Comparison of ENCODE assay signal across 26 cellular contexts in genomic region chr2:200356306-200356705, GRCh38. TPM values are rescaled to one million over a fixed set of nuclear protein-coding genes. Genes with fewer than 3 reads are reported as not detected.
DNase-seq lines count a peak whose midpoint lies in the region; ATAC-seq and TF ChIP-seq lines count a peak whose summit lies in the region.
"Had no signal": no experiment of that assay in that cellular context is flagged by ENCODE, and none has a peak within 500 bp of the region (broad histone marks: within the 10 kb centered on the region; RNA-seq: fewer than 3 reads in every experiment).

No MANE protein-coding gene starts in this region.

- TF ChIP-seq CTCF in Panc1 (IDR thresholded peaks at IDR 0.05): no peak
- no peak for TF ChIP-seq CTCF in endodermal cell (conservative IDR thresholded peaks at IDR 0.05)
- TF ChIP-seq CTCF in thoracic aorta (IDR thresholded peaks at IDR 0.05): no peak

- no peak overlapping the region for H3K9ac ChIP-seq in endodermal cell (ENCODE audit: extremely low read depth, low read length, poor library complexity, severe bottlenecking)
- H3K9ac ChIP-seq: KMS-11 had no signal

- in situ Hi-C loops in Panc1 (cut with HindIII; ENCODE audit: low pct_unique_long_range_greater_than_20kb, low sequenced_read_pairs): no loop called here

- BruUV-seq in Panc1 (replicated peaks; lab: Mats Ljungman, UMichigan): no TSS peak

- 80 to 86% methylated on average over 1 of the region's 1 CpG for WGBS in endodermal cell (ENCODE audit: insufficient coverage in 1 of 2, insufficient read length in 1 of 2), 2 experiments
- WGBS in mesodermal cell (ENCODE audit: insufficient coverage in 2 of 2), 2 experiments: 71 to 80% methylated on average over 1 of the region's 1 CpG

- no peak for ATAC-seq in Panc1
- ATAC-seq in thoracic aorta (ENCODE audit: insufficient number of reproducible peaks, low FRiP score, low read depth): no peak
- ATAC-seq: activated CD4-positive, alpha-beta T cell treated with anti-CD3 and anti-CD28 coated beads for 36 hours; gastrocnemius medialis; HCT116; left lobe of liver; naive thymus-derived CD4-positive, alpha-beta T cell had no signal

- intact Hi-C loops in Panc1 (cut with micrococcal nuclease; ENCODE audit: unreplicated experiment): no loop called here

- H3K4me3 ChIP-seq in Panc1 (ENCODE audit: low read depth in 2 of 2, low read length in 2 of 2): no peak overlapping the region
- H3K4me3 ChIP-seq in endodermal cell (ENCODE audit: low read length): no peak overlapping the region
- no peak overlapping the region for H3K4me3 ChIP-seq in mesodermal cell (ENCODE audit: extremely low read depth, insufficient read depth, low read length, poor library complexity, severe bottlenecking)
- no peak overlapping the region for H3K4me3 ChIP-seq in thoracic aorta
- H3K4me3 ChIP-seq: gastrocnemius medialis had no signal

- no peaks in the 10 kb centered on the region for H3K27me3 Mint-ChIP-seq in endodermal cell (ENCODE audit: insufficient read depth)
- H3K27me3 Mint-ChIP-seq: activated T-cell treated with anti-CD3 and anti-CD28 coated beads, Interleukin-2, amount 50 U/mL, for 24 hours; naive thymus-derived CD4-positive, alpha-beta T cell had no signal

- H3K27ac ChIP-seq in Panc1 (ENCODE audit: low read length): peak overlapping the region; percentile 63
- H3K27ac ChIP-seq in endodermal cell (ENCODE audit: low read depth, low read length): peak overlapping the region; percentile 49
- H3K27ac ChIP-seq in mesodermal cell (ENCODE audit: low read depth, low read length, severe bottlenecking): peak overlapping the region; percentile 85
- peak overlapping the region; percentile 24 to 53 for H3K27ac ChIP-seq in thoracic aorta
- H3K27ac ChIP-seq: epithelial cell of prostate, gastrocnemius medialis, KMS-11 had no signal

- H3K9me3 ChIP-seq in Panc1 (ENCODE audit: control insufficient read depth, insufficient read depth, low read depth, low read length) (no peaks in the 10 kb centered on the region), endodermal cell (ENCODE audit: control insufficient read depth, low read length) (no peaks in the 10 kb centered on the region), mesodermal cell (ENCODE audit: control insufficient read depth, low read length) (no peaks in the 10 kb centered on the region), thoracic aorta (no peaks in the 10 kb centered on the region)
- H3K9me3 ChIP-seq: gastrocnemius medialis had no signal

- H3K4me1 Mint-ChIP-seq in endodermal cell: peaks cover 60% of the 10 kb centered on the region
- H3K4me1 Mint-ChIP-seq: activated CD4-positive, alpha-beta T cell treated with anti-CD3 and anti-CD28 coated beads for 36 hours had no signal

- H3K4me1 ChIP-seq in Panc1 (ENCODE audit: control insufficient read depth, insufficient read depth, low read length): peaks cover 60% of the 10 kb centered on the region
- H3K4me1 ChIP-seq in endodermal cell (ENCODE audit: control insufficient read depth, insufficient read depth, low read length): peaks cover 23% of the 10 kb centered on the region
- peaks cover 27% of the 10 kb centered on the region for H3K4me1 ChIP-seq in mesodermal cell (ENCODE audit: control insufficient read depth, insufficient read depth, low read length, poor library complexity, severe bottlenecking)
- peaks cover 7 to 56% of the 10 kb centered on the region in 2 donors for H3K4me1 ChIP-seq in thoracic aorta (ENCODE audit: control insufficient read depth in 1 of 2, low read depth in 2 of 2)

- H3K9me3 Mint-ChIP-seq in endodermal cell: no peaks in the 10 kb centered on the region
- H3K9me3 Mint-ChIP-seq: activated T-cell treated with anti-CD3 and anti-CD28 coated beads, Interleukin-2, amount 50 U/mL, for 24 hours; naive thymus-derived CD4-positive, alpha-beta T cell had no signal

- no peak overlapping the region for H3K27ac Mint-ChIP-seq in endodermal cell
- H3K27ac Mint-ChIP-seq: activated CD4-positive, alpha-beta T cell treated with anti-CD3 and anti-CD28 coated beads for 36 hours; activated T-cell treated with anti-CD3 and anti-CD28 coated beads, Interleukin-2, amount 50 U/mL, for 24 hours; naive thymus-derived CD4-positive, alpha-beta T cell had no signal

- DNase-seq in Panc1 (ENCODE audit: low read depth, low spot score) (no peak), endodermal cell (no peak), thoracic aorta (ENCODE audit: low spot score) (no peak), OCI-M1 (lab: John Stamatoyannopoulos, UW) (no peak), ureter (ENCODE audit: low spot score) (no peak), OCI-M2 (lab: John Stamatoyannopoulos, UW; ENCODE audit: unreplicated experiment) (no peak)
- DNase-seq: activated CD4-positive, alpha-beta T cell treated with anti-CD3 and anti-CD28 coated beads for 36 hours; activated gamma-delta T cell treated with Interleukin-2 at 50 U/mL for 16 hours; activated T-cell treated with anti-CD3 and anti-CD28 coated beads, Interleukin-2, amount 50 U/mL, for 24 hours; C1 segment of cervical spinal cord; COR-L47; DMS79; gastrocnemius medialis; GDM1; hippocampal formation; naive thymus-derived CD4-positive, alpha-beta T cell; NCI-H1436; NCI-H2107; NCI-H774; RPMI8226; small intestine had no signal

- no peak overlapping the region for H3K4me3 Mint-ChIP-seq in endodermal cell
- H3K4me3 Mint-ChIP-seq: activated CD4-positive, alpha-beta T cell treated with anti-CD3 and anti-CD28 coated beads for 36 hours; activated T-cell treated with anti-CD3 and anti-CD28 coated beads, Interleukin-2, amount 50 U/mL, for 24 hours; naive thymus-derived CD4-positive, alpha-beta T cell had no signal

- no peaks in the 10 kb centered on the region; the same call in 1 of the 2 replicates for H3K36me3 ChIP-seq in Panc1 (ENCODE audit: control insufficient read depth, insufficient read depth, low read length)
- no peaks in the 10 kb centered on the region for H3K36me3 ChIP-seq in endodermal cell (ENCODE audit: control insufficient read depth, insufficient read depth, low read length)
- peaks cover 14% of the 10 kb centered on the region for H3K36me3 ChIP-seq in mesodermal cell (ENCODE audit: control insufficient read depth, insufficient read depth, low read length)
- no peaks in the 10 kb centered on the region for H3K36me3 ChIP-seq in thoracic aorta
- H3K36me3 ChIP-seq: gastrocnemius medialis had no signal

- CTCF ChIA-PET in Panc1 (lab: Charles Lee): no interaction called here

- POLR2A ChIA-PET in Panc1 (lab: Charles Lee): no interaction called here

- H3K36me3 Mint-ChIP-seq in endodermal cell (ENCODE audit: low read depth): no peaks in the 10 kb centered on the region

- no peaks in the 10 kb centered on the region for H3K27me3 ChIP-seq in Panc1 (ENCODE audit: control insufficient read depth, insufficient read depth, low read length)
- no peaks in the 10 kb centered on the region for H3K27me3 ChIP-seq in endodermal cell (ENCODE audit: control insufficient read depth, insufficient read depth, low read length, poor library complexity, severe bottlenecking)
- no peaks in the 10 kb centered on the region for H3K27me3 ChIP-seq in thoracic aorta (replicated peaks; ENCODE audit: insufficient read depth)
- H3K27me3 ChIP-seq: gastrocnemius medialis had no signal

RNA-seq across cellular contexts. Expression of gene SPATS2L, which starts 49.8 kb away (rescaled TPM):
- total RNA-seq in Panc1 (2021; ENCODE audit: unreplicated experiment): 282 TPM
- 189 TPM for polyA plus RNA-seq in Panc1 (2012; ENCODE audit: insufficient read length)
- total RNA-seq in endodermal cell: 10 to 100 TPM; 40.3 to 89.9 TPM
- 52.1 TPM for polyA plus RNA-seq in endodermal cell (2013, experiment 1 of 2)
- 53.7 TPM for polyA plus RNA-seq in endodermal cell (2013, experiment 2 of 2)
- polyA plus RNA-seq in mesodermal cell (2013, experiment 1 of 2): 138 TPM
- 132 TPM for polyA plus RNA-seq in mesodermal cell (2013, experiment 2 of 2)
- total RNA-seq in thoracic aorta: 10 to 100 TPM; 47.7 to 90.3 TPM
- 114 TPM for total RNA-seq in ureter
